ENCODE assay signal across 9 cellular contexts in genomic region chr2:88838165-88838635, GRCh38.
DNase-seq lines count a peak whose midpoint lies in the region; ATAC-seq and TF ChIP-seq lines count a peak whose summit lies in the region.
"Had no signal": no experiment of that assay in that cellular context is flagged by ENCODE, and none has a peak within 500 bp of the region (broad histone marks: within the 10 kb centered on the region; RNA-seq: fewer than 3 reads in every experiment).

No MANE protein-coding gene starts in this region.

- H2BK120ac ChIP-seq in trophoblast cell (ENCODE audit: insufficient read depth, low read length, poor library complexity) = no peak overlapping the region

- H3K27ac ChIP-seq in spleen (peak overlapping the region; percentile 52 to 86 (median 73)), trophoblast cell (ENCODE audit: low read depth, low read length) (no peak overlapping the region)
- H3K27ac ChIP-seq: breast epithelium, foreskin keratinocyte had no signal

- no peak overlapping the region for H4K12ac ChIP-seq in trophoblast cell (ENCODE audit: low read depth, low read length)

- H3K4me1 ChIP-seq in spleen (peaks cover 2 to 51% (median 22%) of the 10 kb centered on the region in 6 donors), trophoblast cell (ENCODE audit: control insufficient read depth in 1 of 2, insufficient read depth in 2 of 2, low read length in 2 of 2) (no peaks in the 10 kb centered on the region)
- H3K4me1 ChIP-seq: breast epithelium, foreskin keratinocyte had no signal

- H3K14ac ChIP-seq in trophoblast cell (ENCODE audit: low read length) = no peak overlapping the region

- no peak overlapping the region for H2BK5ac ChIP-seq in trophoblast cell (ENCODE audit: low read depth, low read length, poor library complexity)

- no peak overlapping the region for H3K4me2 ChIP-seq in trophoblast cell (ENCODE audit: low read length)

- H3K4me3 ChIP-seq in spleen (no peak overlapping the region), trophoblast cell (ENCODE audit: low read depth, low read length) (no peak overlapping the region)
- H3K4me3 ChIP-seq: breast epithelium had no signal

- no peak overlapping the region for H2AFZ ChIP-seq in trophoblast cell (ENCODE audit: insufficient read depth, low read length, poor library complexity)

- no peak for TF ChIP-seq POLR2A in spleen (IDR thresholded peaks at IDR 0.05)

- intact Hi-C loops in spleen (cut with DNase I; ENCODE audit: low total_unique reads) = no loop called here

- H3K23ac ChIP-seq in trophoblast cell (ENCODE audit: low read length) = no peak overlapping the region

- no peaks in the 10 kb centered on the region for H3K36me3 ChIP-seq in spleen
- H3K36me3 ChIP-seq in trophoblast cell (ENCODE audit: control insufficient read depth in 1 of 2, insufficient read depth in 2 of 2, low read length in 2 of 2) = no peaks in the 10 kb centered on the region
- H3K36me3 ChIP-seq: breast epithelium had no signal

- H3K9me3 ChIP-seq in spleen (peaks cover 0 to 3% (median 0%) of the 10 kb centered on the region in 8 donors), trophoblast cell (ENCODE audit: insufficient read depth, low read depth, low read length) (no peaks in the 10 kb centered on the region)
- H3K9me3 ChIP-seq: breast epithelium had no signal

- no peak overlapping the region for H3K18ac ChIP-seq in trophoblast cell (ENCODE audit: low read length)

- H4K91ac ChIP-seq in trophoblast cell (ENCODE audit: low read depth, low read length) = no peak overlapping the region

- H3K9ac ChIP-seq in trophoblast cell (ENCODE audit: low read length) = no peak overlapping the region

- H2BK12ac ChIP-seq in trophoblast cell (ENCODE audit: low read length) = no peak overlapping the region

- peak; percentile 80 for DNase-seq in spleen
- DNase-seq in trophoblast cell = no peak
- DNase-seq in kidney tubule cell (ENCODE audit: low spot score) = no peak
- no peak for DNase-seq in NCI-H2107 (lab: John Stamatoyannopoulos, UW)
- DNase-seq: foreskin keratinocyte had no signal

- H3K27me3 ChIP-seq in spleen (replicated peaks in 1 of 7) (no peaks in the 10 kb centered on the region), trophoblast cell (ENCODE audit: insufficient read depth, low read length) (no peaks in the 10 kb centered on the region)
- H3K27me3 ChIP-seq: breast epithelium had no signal

- TF ChIP-seq CTCF in spleen (IDR thresholded peaks at IDR 0.05 in 8 of 11, conservative IDR thresholded peaks at IDR 0.05 in 3 of 11) = no peak

- no peak overlapping the region for H3K4ac ChIP-seq in trophoblast cell (ENCODE audit: low read depth, low read length)

- no peak overlapping the region for H2AK5ac ChIP-seq in trophoblast cell (ENCODE audit: low read length)

- H3K79me2 ChIP-seq in trophoblast cell (ENCODE audit: control insufficient read depth, insufficient read depth, low read length, poor library complexity) = no peaks in the 10 kb centered on the region

- H4K8ac ChIP-seq in trophoblast cell (ENCODE audit: low read depth, low read length) = no peak overlapping the region

- ATAC-seq in GM19035 (IDR thresholded peaks at IDR 0.05; ENCODE audit: unreplicated experiment) (peak; percentile 70), GM21737 (IDR thresholded peaks at IDR 0.05; ENCODE audit: unreplicated experiment) (peak; percentile 76), HG03439 (IDR thresholded peaks at IDR 0.05; ENCODE audit: unreplicated experiment) (peak; percentile 63)
- ATAC-seq: foreskin keratinocyte had no signal

- H3K79me1 ChIP-seq in trophoblast cell (ENCODE audit: low read length) = no peaks in the 10 kb centered on the region

- 23 to 42% (median 29%) methylated on average over 4 of the region's 4 CpGs for WGBS in spleen, 5 donors
- no CpG with 5 or more reads among the region's 4 CpGs for WGBS in trophoblast cell (ENCODE audit: extremely low coverage, insufficient coverage, insufficient read length)
